ENCODE assay signal across 8 cellular contexts in the genomic region with DNA sequence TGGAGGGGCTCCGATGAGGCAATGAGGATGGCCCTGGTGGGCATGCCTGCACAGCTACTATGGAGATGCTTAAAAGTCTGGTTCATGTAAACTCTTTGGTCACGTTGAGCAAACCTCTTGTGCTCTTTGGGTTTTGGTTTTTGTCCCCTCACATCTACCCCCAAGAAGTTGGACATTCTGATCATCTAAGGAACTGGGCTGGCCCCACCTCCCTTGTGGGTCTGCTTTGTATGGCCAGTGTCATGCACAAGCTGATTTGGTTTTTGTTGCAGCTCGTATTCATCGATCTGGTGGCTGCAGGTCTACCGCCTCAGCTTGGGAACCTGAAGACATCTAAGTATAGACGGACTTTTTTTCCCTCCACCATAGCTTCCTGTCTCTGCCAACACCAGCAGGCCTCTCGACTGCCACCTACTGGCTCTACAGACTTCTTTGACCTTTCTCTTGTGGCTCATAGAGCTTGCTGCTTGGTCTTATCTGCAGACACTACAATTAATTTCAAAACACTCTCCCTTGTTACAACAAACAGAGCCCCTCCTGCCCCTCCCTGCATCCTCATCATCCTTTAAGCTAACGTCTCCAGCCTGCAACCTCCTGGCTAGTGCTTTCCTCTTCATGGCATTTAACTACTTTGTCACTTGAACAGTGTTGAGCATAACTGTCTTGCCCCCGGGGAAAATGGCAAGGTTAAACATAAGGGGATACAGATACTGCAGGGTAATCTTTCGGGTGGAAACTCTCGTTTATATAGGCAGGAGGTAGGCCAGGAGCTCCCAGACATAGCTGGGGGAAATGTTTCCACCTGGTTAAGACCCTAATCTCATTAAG. TPM values are rescaled to one million over a fixed set of nuclear protein-coding genes. Genes with fewer than 3 reads are reported as not detected.
DNase-seq lines count a peak whose midpoint lies in the region; ATAC-seq and FAIRE-seq lines count a peak whose summit lies in the region.

No MANE protein-coding gene starts in this region.

- H3K27ac ChIP-seq in GM23248 (no peak overlapping the region), neuronal stem cell (replicated peaks; ENCODE audit: low read length) (no peak overlapping the region), substantia nigra (ENCODE audit: low read depth, low read length, poor library complexity, severe bottlenecking) (peak overlapping the region; percentile 42)

- no peaks in the 10 kb centered on the region for H3K9me3 Mint-ChIP-seq in activated T-cell treated with anti-CD3 and anti-CD28 coated beads, Interleukin-2, amount 50 U/mL, for 72 hours

- no peaks in the 10 kb centered on the region for H3K27me3 Mint-ChIP-seq in activated T-cell treated with anti-CD3 and anti-CD28 coated beads, Interleukin-2, amount 50 U/mL, for 72 hours (ENCODE audit: low read depth)

- no peak overlapping the region for H2BK12ac ChIP-seq in neuronal stem cell (ENCODE audit: low read length)

- WGBS in GM23248 (ENCODE audit: low coverage in 1 of 2, low lambda C conversion rate in 2 of 2, missing lambda C conversion rate in 2 of 2), 2 experiments, result 16 to 18% methylated on average over 11 of the region's 11 CpGs
- WGBS in neuronal stem cell (ENCODE audit: extremely low coverage in 2 of 2, insufficient read length in 2 of 2, insufficient replicate concordance in 1 of 2), 2 donors, result no CpG with 5 or more reads among the region's 11 CpGs

- DNase-seq in ELR (ENCODE audit: low read depth) (peak; percentile 83), GM23248 (peak; percentile 82), LHCN-M2 (ENCODE audit: low read depth) (peak; percentile 70), RCC 7860 (ENCODE audit: low spot score) (peak; percentile 65), fibroblast of peridontal ligament (ENCODE audit: extremely low read depth) (peak; percentile 85), neuronal stem cell (ENCODE audit: low spot score) (peak; percentile 58), substantia nigra (lab: John Stamatoyannopoulos, UW) (peak in 40 of 49 donors; percentile 12 to 78 (median 56))
- DNase-seq in activated T-cell treated with anti-CD3 and anti-CD28 coated beads, Interleukin-2, amount 50 U/mL, for 72 hours, result peak; percentile 75 to 76

- H3K27me3 ChIP-seq in GM23248 (replicated peaks; ENCODE audit: insufficient read depth), result peaks cover 7% of the 10 kb centered on the region; the same call in 1 of the 2 replicates
- H3K27me3 ChIP-seq in neuronal stem cell (ENCODE audit: control insufficient read depth in 3 of 3, insufficient read depth in 3 of 3, low read depth in 1 of 3, low read length in 3 of 3), result peaks cover 0 to 2% (median 2%) of the 10 kb centered on the region in 3 experiments

- H3K9me3 ChIP-seq in GM23248 (ENCODE audit: low read depth), result no peaks in the 10 kb centered on the region
- H3K9me3 ChIP-seq in neuronal stem cell (replicated peaks in 1 of 2; ENCODE audit: control insufficient read depth in 2 of 2, insufficient read depth in 1 of 2, low read depth in 1 of 2, low read length in 2 of 2), result no peaks in the 10 kb centered on the region

- peaks cover 11% of the 10 kb centered on the region for H3K4me1 Mint-ChIP-seq in activated T-cell treated with anti-CD3 and anti-CD28 coated beads, Interleukin-2, amount 50 U/mL, for 72 hours (ENCODE audit: low read depth)

- no peak overlapping the region for H2BK5ac ChIP-seq in neuronal stem cell (ENCODE audit: low read length)

- H3K36me3 Mint-ChIP-seq in activated T-cell treated with anti-CD3 and anti-CD28 coated beads, Interleukin-2, amount 50 U/mL, for 72 hours (ENCODE audit: insufficient read depth in 2 of 2), result peaks cover 4 to 6% of the 10 kb centered on the region in 2 donors

- no peak overlapping the region for H3K23ac ChIP-seq in neuronal stem cell (ENCODE audit: low read depth, low read length, poor library complexity)

- no peak overlapping the region for H2BK120ac ChIP-seq in neuronal stem cell (ENCODE audit: low read depth, low read length)

- H3K4me1 ChIP-seq in GM23248 (ENCODE audit: insufficient read depth) (no peaks in the 10 kb centered on the region), neuronal stem cell (ENCODE audit: control insufficient read depth in 2 of 2, insufficient read depth in 1 of 2, low read depth in 1 of 2, low read length in 2 of 2) (no peaks in the 10 kb centered on the region)

- H2BK15ac ChIP-seq in neuronal stem cell (ENCODE audit: low read length), result no peak overlapping the region

- H3K9me2 ChIP-seq in GM23248 (ENCODE audit: insufficient read depth), result no peaks in the 10 kb centered on the region

- H3K36me3 ChIP-seq in GM23248 (ENCODE audit: low read depth) (peaks cover 5% of the 10 kb centered on the region), neuronal stem cell (replicated peaks in 1 of 2; ENCODE audit: control insufficient read depth in 2 of 2, insufficient read depth in 2 of 2, low read length in 2 of 2) (peaks cover 22 to 45% of the 10 kb centered on the region in 2 donors)

- H3F3A ChIP-seq in GM23248 (ENCODE audit: insufficient read depth), result 0 out of 2 replicates have a peak, but pooled peaks cover 7% of the 10 kb centered on the region

- H3K4me2 ChIP-seq in GM23248 (ENCODE audit: unreplicated experiment) (no peak overlapping the region), neuronal stem cell (ENCODE audit: insufficient read depth, low read length, poor library complexity, severe bottlenecking) (no peak overlapping the region)

- H3K79me1 ChIP-seq in neuronal stem cell (ENCODE audit: low read depth, low read length), result peaks cover 2% of the 10 kb centered on the region

- H3K14ac ChIP-seq in neuronal stem cell (ENCODE audit: low read length), result no peak overlapping the region

- H3K27ac Mint-ChIP-seq in activated T-cell treated with anti-CD3 and anti-CD28 coated beads, Interleukin-2, amount 50 U/mL, for 72 hours, result no peak overlapping the region

- H3K9ac ChIP-seq in GM23248 (no peak overlapping the region), neuronal stem cell (ENCODE audit: low read depth, low read length, poor library complexity) (no peak overlapping the region)

- no peak overlapping the region for H2AK5ac ChIP-seq in neuronal stem cell (ENCODE audit: low read depth, low read length)

- peak; percentile 30 for FAIRE-seq in RCC 7860 (lab: Jason Lieb, UNC)

- H3K79me2 ChIP-seq in GM23248 (ENCODE audit: insufficient read depth), result no peaks in the 10 kb centered on the region

- no peak overlapping the region for H2AFZ ChIP-seq in GM23248
- H2AFZ ChIP-seq in neuronal stem cell (ENCODE audit: low read length), result no peak overlapping the region

- H4K91ac ChIP-seq in neuronal stem cell (ENCODE audit: low read depth, low read length, poor library complexity), result no peak overlapping the region

- H3K4ac ChIP-seq in neuronal stem cell (ENCODE audit: low read length), result no peak overlapping the region

- H3K4me3 ChIP-seq in GM23248 (no peak overlapping the region), neuronal stem cell (ENCODE audit: low read length in 2 of 2) (no peak overlapping the region)

- H3K4me3 Mint-ChIP-seq in activated T-cell treated with anti-CD3 and anti-CD28 coated beads, Interleukin-2, amount 50 U/mL, for 72 hours, result peak overlapping the region; percentile 27 to 44

- H4K20me1 ChIP-seq in GM23248 (ENCODE audit: insufficient read depth), result no peaks in the 10 kb centered on the region

- H4K8ac ChIP-seq in neuronal stem cell (ENCODE audit: low read depth, low read length), result no peak overlapping the region

- in situ Hi-C loops in GM23248 (cut with MboI), result no loop called here

- peak; percentile 86 to 92 for ATAC-seq in activated T-cell treated with anti-CD3 and anti-CD28 coated beads, Interleukin-2, amount 50 U/mL, for 72 hours (replicated peaks in 1 of 2)

- no peak overlapping the region for H3K18ac ChIP-seq in neuronal stem cell (ENCODE audit: low read length)

RNA-seq across cellular contexts. Expression of a gene that starts 34.5 kb away (rescaled TPM):
- total RNA-seq in GM23248 (2014; rRNA removed; shearing (Covaris generic)), result 13.9 and 14.4 TPM in 2 replicates
- polyA plus RNA-seq in GM23248 (2016; fragmentation: Nextera tagmentation; extraction: Ambion mirVana), result 6.7 and 7.6 TPM in 2 replicates
- 11.4 and 14.6 TPM in 2 replicates for total RNA-seq in LHCN-M2 (2014; rRNA removed)
- polyA plus RNA-seq in LHCN-M2 (2012), result 6.5 TPM
- total RNA-seq in activated T-cell treated with anti-CD3 and anti-CD28 coated beads, Interleukin-2, amount 50 U/mL, for 72 hours, result 10 to 100 TPM; 18.7 to 23.3 TPM
- polyA plus RNA-seq in neuronal stem cell (2013, experiment 1 of 2), result 19.4 TPM
- 18.9 TPM for polyA plus RNA-seq in neuronal stem cell (2013, experiment 2 of 2)

RNA-seq across cellular contexts. Expression of a gene that starts 34.9 kb away (rescaled TPM):
- total RNA-seq in GM23248 (2014; rRNA removed; shearing (Covaris generic)), result 28.1 and 34.4 TPM in 2 replicates
- polyA plus RNA-seq in GM23248 (2016; fragmentation: Nextera tagmentation; extraction: Ambion mirVana), result 28.5 and 31.8 TPM in 2 replicates
- 54.1 and 64.8 TPM in 2 replicates for total RNA-seq in LHCN-M2 (2014; rRNA removed)
- polyA plus RNA-seq in LHCN-M2 (2012), result 21.5 TPM
- 10 to 100 TPM; 24.3 to 25.4 TPM for total RNA-seq in activated T-cell treated with anti-CD3 and anti-CD28 coated beads, Interleukin-2, amount 50 U/mL, for 72 hours
- polyA plus RNA-seq in neuronal stem cell (2013, experiment 1 of 2), result 20.3 TPM
- 21.2 TPM for polyA plus RNA-seq in neuronal stem cell (2013, experiment 2 of 2)
